ENCODE assay signal across 9 cellular contexts in the genomic region with DNA sequence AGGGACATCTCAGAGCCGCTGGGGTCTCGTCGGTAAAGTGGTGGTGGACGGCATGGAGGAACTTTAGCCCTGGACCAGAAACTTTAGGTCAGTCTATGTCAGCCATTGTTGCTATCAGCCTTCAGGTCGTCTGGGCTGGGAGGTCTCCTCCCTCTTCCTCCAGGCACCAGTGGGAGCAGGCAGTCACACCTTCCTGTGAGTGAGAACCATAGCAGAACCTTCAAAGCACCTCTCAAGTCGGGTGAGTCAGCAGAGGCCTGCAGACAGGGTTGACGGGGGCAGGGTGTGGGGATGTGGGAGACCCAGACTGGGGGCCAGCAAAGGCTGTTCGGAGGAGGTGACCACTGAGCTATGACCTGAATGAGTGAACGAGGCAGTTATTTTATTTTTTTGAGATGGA. TPM values are rescaled to one million over a fixed set of nuclear protein-coding genes. Genes with fewer than 3 reads are reported as not detected.
DNase-seq lines count a peak whose midpoint lies in the region; ATAC-seq and TF ChIP-seq lines count a peak whose summit lies in the region.
"Had no signal": no experiment of that assay in that cellular context is flagged by ENCODE, and none has a peak within 500 bp of the region (broad histone marks: within the 10 kb centered on the region; RNA-seq: fewer than 3 reads in every experiment).

No MANE protein-coding gene starts in this region.

- in situ Hi-C loops in mammary epithelial cell (cut with MboI; ENCODE audit: low sequenced_read_pairs in 2 of 2), result no loop called here

- DNase-seq in mammary epithelial cell, result peak; percentile 55
- DNase-seq in breast epithelium (ENCODE audit: low spot score in 2 of 2), result no peak
- no peak for DNase-seq in left lung
- DNase-seq in type B pancreatic cell (ENCODE audit: extremely low spot score, unreplicated experiment), result no peak
- DNase-seq in osteocyte (ENCODE audit: extremely low spot score, unreplicated experiment), result no peak
- no peak for DNase-seq in AG08396 (ENCODE audit: low spot score)
- DNase-seq: KBM-7 had no signal

- H3K27ac ChIP-seq in mammary epithelial cell (ENCODE audit: insufficient read depth, low read depth, low read length) (no peak overlapping the region), breast epithelium (no peak overlapping the region), left lung (peak overlapping the region in 1 of 2 donors; percentile 23)

- H2AFZ ChIP-seq in mammary epithelial cell (ENCODE audit: low read depth, low read length), result peak overlapping the region; percentile 51

- no peaks in the 10 kb centered on the region for H4K20me1 ChIP-seq in mammary epithelial cell (ENCODE audit: insufficient read depth, low read length)

- TF ChIP-seq POLR2A in breast epithelium (IDR thresholded peaks at IDR 0.05) (no peak), GM18505 (IDR thresholded peaks at IDR 0.05; ENCODE audit: borderline replicate concordance, extremely low read depth, insufficient read depth, insufficient read length) (no peak)

- BruUV-seq in mammary epithelial cell (replicated peaks; lab: Mats Ljungman, UMichigan), result no TSS peak

- H3K4me1 Mint-ChIP-seq in activated T-helper 17 cell treated with anti-CD3 and anti-CD28 coated beads, Interleukin-2, amount 50 U/mL, for 72 hours, result peaks cover 12% of the 10 kb centered on the region
- H3K4me1 Mint-ChIP-seq in type B pancreatic cell (ENCODE audit: unreplicated experiment) (peaks cover 9% of the 10 kb centered on the region), osteocyte (ENCODE audit: unreplicated experiment) (peaks cover 21% of the 10 kb centered on the region)

- H3K27me3 ChIP-seq in mammary epithelial cell (ENCODE audit: insufficient read depth, low read length) (no peaks in the 10 kb centered on the region), breast epithelium (no peaks in the 10 kb centered on the region), left lung (no peaks in the 10 kb centered on the region)

- no peaks in the 10 kb centered on the region for H3K9me3 Mint-ChIP-seq in activated T-helper 17 cell treated with anti-CD3 and anti-CD28 coated beads, Interleukin-2, amount 50 U/mL, for 72 hours
- H3K9me3 Mint-ChIP-seq in type B pancreatic cell (no peaks in the 10 kb centered on the region), osteocyte (ENCODE audit: unreplicated experiment) (no peaks in the 10 kb centered on the region)

- no peaks in the 10 kb centered on the region for H3K79me2 ChIP-seq in mammary epithelial cell (ENCODE audit: insufficient read depth, low read length)

- peak overlapping the region; percentile 82 for H3K27ac Mint-ChIP-seq in activated T-helper 17 cell treated with anti-CD3 and anti-CD28 coated beads, Interleukin-2, amount 50 U/mL, for 72 hours
- H3K27ac Mint-ChIP-seq in type B pancreatic cell (peak overlapping the region; percentile 50), osteocyte (ENCODE audit: unreplicated experiment) (no peak overlapping the region)

- dilution Hi-C loops in mammary epithelial cell (cut with HindIII; ENCODE audit: low sequenced_read_pairs), result no loop called here

- no peak overlapping the region for H3K4me2 ChIP-seq in mammary epithelial cell (ENCODE audit: insufficient read depth, low read depth, low read length)

- TF ChIP-seq CTCF in mammary epithelial cell (conservative IDR thresholded peaks at IDR 0.05 in 1 of 2, IDR thresholded peaks at IDR 0.05 in 1 of 2; ENCODE audit: extremely low read depth in 1 of 2, insufficient read depth in 1 of 2, low read depth in 1 of 2, low read length in 2 of 2) (no peak), breast epithelium (IDR thresholded peaks at IDR 0.05) (no peak), left lung (IDR thresholded peaks at IDR 0.05) (no peak), type B pancreatic cell (conservative IDR thresholded peaks at IDR 0.05) (no peak), osteocyte (IDR thresholded peaks at IDR 0.05) (no peak)

- ATAC-seq in activated T-helper 17 cell treated with anti-CD3 and anti-CD28 coated beads, Interleukin-2, amount 50 U/mL, for 72 hours (replicated peaks), result peak; percentile 71
- peak; percentile 88 for ATAC-seq in left lung
- ATAC-seq in GM18505 (IDR thresholded peaks at IDR 0.05; ENCODE audit: unreplicated experiment), result no peak

- WGBS in mammary epithelial cell (ENCODE audit: low coverage, missing lambda C conversion rate), result 57% methylated on average over 7 of the region's 9 CpGs

- no peak overlapping the region for H3K9ac ChIP-seq in mammary epithelial cell (ENCODE audit: insufficient read depth, low read length)

- H3K36me3 Mint-ChIP-seq in activated T-helper 17 cell treated with anti-CD3 and anti-CD28 coated beads, Interleukin-2, amount 50 U/mL, for 72 hours (ENCODE audit: low read depth), result peaks cover 6% of the 10 kb centered on the region
- H3K36me3 Mint-ChIP-seq in type B pancreatic cell (no peaks in the 10 kb centered on the region), osteocyte (ENCODE audit: unreplicated experiment) (no peaks in the 10 kb centered on the region)

- H3K36me3 ChIP-seq in mammary epithelial cell (ENCODE audit: insufficient read depth, low read length) (no peaks in the 10 kb centered on the region), breast epithelium (no peaks in the 10 kb centered on the region), left lung (no peaks in the 10 kb centered on the region)

- no peaks in the 10 kb centered on the region for H3K4me1 ChIP-seq in mammary epithelial cell (ENCODE audit: insufficient read depth, low read length)
- no peaks in the 10 kb centered on the region for H3K4me1 ChIP-seq in breast epithelium
- peaks cover 0 to 11% of the 10 kb centered on the region in 2 donors for H3K4me1 ChIP-seq in left lung

- H3K4me3 ChIP-seq in mammary epithelial cell (replicated peaks in 1 of 3; ENCODE audit: insufficient read depth in 1 of 3, low read depth in 2 of 3, low read length in 3 of 3), result no peak overlapping the region
- H3K4me3 ChIP-seq in breast epithelium, result no peak overlapping the region
- no peak overlapping the region for H3K4me3 ChIP-seq in left lung

- no peaks in the 10 kb centered on the region for H3K27me3 Mint-ChIP-seq in activated T-helper 17 cell treated with anti-CD3 and anti-CD28 coated beads, Interleukin-2, amount 50 U/mL, for 72 hours
- H3K27me3 Mint-ChIP-seq in type B pancreatic cell (no peaks in the 10 kb centered on the region), osteocyte (ENCODE audit: unreplicated experiment) (no peaks in the 10 kb centered on the region)

- no peaks in the 10 kb centered on the region for H3K9me3 ChIP-seq in mammary epithelial cell (replicated peaks; ENCODE audit: insufficient read depth, low read length)
- no peaks in the 10 kb centered on the region for H3K9me3 ChIP-seq in breast epithelium
- H3K9me3 ChIP-seq in left lung, result no peaks in the 10 kb centered on the region

- intact Hi-C loops in mammary epithelial cell (cut with micrococcal nuclease) (no loop called here), breast epithelium (cut with DNase I; ENCODE audit: low total_unique reads) (loop anchor here (10.0 kb wide), 1 partner anchor 55 kb away; no protein-coding TSS in a partner anchor), left lung (cut with DNase I) (no loop called here)

- CTCF ChIA-PET in mammary epithelial cell (lab: Charles Lee; ENCODE audit: low non-redundant PET), result no interaction called here

- peak overlapping the region; percentile 39 for H3K4me3 Mint-ChIP-seq in activated T-helper 17 cell treated with anti-CD3 and anti-CD28 coated beads, Interleukin-2, amount 50 U/mL, for 72 hours
- no peak overlapping the region for H3K4me3 Mint-ChIP-seq in type B pancreatic cell
- H3K4me3 Mint-ChIP-seq in osteocyte (ENCODE audit: unreplicated experiment), result no peak overlapping the region

RNA-seq across cellular contexts. Expression of gene SBNO2, which starts 15.4 kb away (rescaled TPM):
- total RNA-seq in mammary epithelial cell (100 to 1,000 TPM in 1 of 2 donors, 10 to 100 TPM in 1; 37.0 to 108 TPM), breast epithelium (10 to 100 TPM; 15.4 to 63.3 (median 43.9) TPM), left lung (100 to 1,000 TPM in 1 of 2 donors, 10 to 100 TPM in 1; 68.3 to 119 TPM), type B pancreatic cell (ENCODE audit: low replicate concordance) (45.5 and 60.7 TPM in 2 replicates), osteocyte (57.1 and 61.6 TPM in 2 replicates)
- polyA plus RNA-seq in mammary epithelial cell, result 22.5 TPM
- polyA minus RNA-seq in mammary epithelial cell, result 34.4 TPM
- total RNA-seq in activated T-helper 17 cell treated with anti-CD3 and anti-CD28 coated beads, Interleukin-2, amount 50 U/mL, for 72 hours, result 100 to 1,000 TPM; 119 to 139 TPM

RNA-seq across cellular contexts. Expression of gene STK11, which starts 16.2 kb away (rescaled TPM):
- total RNA-seq in mammary epithelial cell (10 to 100 TPM; 57.7 to 67.5 TPM), breast epithelium (10 to 100 TPM; 32.8 to 55.0 (median 52.1) TPM), left lung (10 to 100 TPM; 42.6 to 52.0 TPM), type B pancreatic cell (ENCODE audit: low replicate concordance) (59.9 and 64.8 TPM in 2 replicates), osteocyte (60.8 and 61.3 TPM in 2 replicates)
- 32.7 TPM for polyA plus RNA-seq in mammary epithelial cell
- polyA minus RNA-seq in mammary epithelial cell, result 48.3 TPM
- 10 to 100 TPM; 77.0 to 86.6 TPM for total RNA-seq in activated T-helper 17 cell treated with anti-CD3 and anti-CD28 coated beads, Interleukin-2, amount 50 U/mL, for 72 hours

RNA-seq across cellular contexts. Expression of gene CBARP, which starts 48.4 kb away (rescaled TPM):
- total RNA-seq in mammary epithelial cell, result 1 to 10 TPM; 5.8 to 7.3 TPM
- 0.88 TPM for polyA plus RNA-seq in mammary epithelial cell
- 1.1 TPM for polyA minus RNA-seq in mammary epithelial cell
- 1 to 10 TPM in 1 of 3 donors, under 1 TPM in 1, not detected in 1; 0.98 to 4.8 TPM for total RNA-seq in breast epithelium
- total RNA-seq in activated T-helper 17 cell treated with anti-CD3 and anti-CD28 coated beads, Interleukin-2, amount 50 U/mL, for 72 hours, result 1 to 10 TPM in 1 of 2 donors, under 1 TPM in 1; 0.77 to 1.4 TPM
- 1 to 10 TPM in 1 of 2 donors, under 1 TPM in 1; 0.55 to 1.5 TPM for total RNA-seq in left lung
- 8.9 and 10.8 TPM in 2 replicates for total RNA-seq in type B pancreatic cell (ENCODE audit: low replicate concordance)
- total RNA-seq in osteocyte, result 6.9 and 7.0 TPM in 2 replicates

RNA-seq across cellular contexts. Expression of gene ATP5F1D, which starts 52.1 kb away (rescaled TPM):
- 100 to 1,000 TPM in 1 of 2 donors, 10 to 100 TPM in 1; 12.3 to 198 TPM for total RNA-seq in mammary epithelial cell
- 137 TPM for polyA plus RNA-seq in mammary epithelial cell
- 24.2 TPM for polyA minus RNA-seq in mammary epithelial cell
- total RNA-seq in breast epithelium, result 10 to 100 TPM; 47.6 to 64.9 (median 61.3) TPM
- 100 to 1,000 TPM; 148 to 210 TPM for total RNA-seq in activated T-helper 17 cell treated with anti-CD3 and anti-CD28 coated beads, Interleukin-2, amount 50 U/mL, for 72 hours
- total RNA-seq in left lung, result 100 to 1,000 TPM; 139 to 161 TPM
- total RNA-seq in type B pancreatic cell (ENCODE audit: low replicate concordance), result 165 and 197 TPM in 2 replicates
- 167 and 172 TPM in 2 replicates for total RNA-seq in osteocyte

RNA-seq across cellular contexts. Expression of gene MIDN, which starts 59.0 kb away (rescaled TPM):
- total RNA-seq in mammary epithelial cell (10 to 100 TPM; 17.5 to 73.8 TPM), breast epithelium (10 to 100 TPM; 13.8 to 28.5 (median 22.4) TPM), left lung (100 to 1,000 TPM in 1 of 2 donors, 10 to 100 TPM in 1; 87.4 to 115 TPM), type B pancreatic cell (ENCODE audit: low replicate concordance) (122 and 127 TPM in 2 replicates), osteocyte (98.1 and 103 TPM in 2 replicates)
- polyA plus RNA-seq in mammary epithelial cell, result 19.1 TPM
- polyA minus RNA-seq in mammary epithelial cell, result 26.2 TPM
- total RNA-seq in activated T-helper 17 cell treated with anti-CD3 and anti-CD28 coated beads, Interleukin-2, amount 50 U/mL, for 72 hours, result 10 to 100 TPM; 51.4 to 56.8 TPM
